In the genomic region with DNA sequence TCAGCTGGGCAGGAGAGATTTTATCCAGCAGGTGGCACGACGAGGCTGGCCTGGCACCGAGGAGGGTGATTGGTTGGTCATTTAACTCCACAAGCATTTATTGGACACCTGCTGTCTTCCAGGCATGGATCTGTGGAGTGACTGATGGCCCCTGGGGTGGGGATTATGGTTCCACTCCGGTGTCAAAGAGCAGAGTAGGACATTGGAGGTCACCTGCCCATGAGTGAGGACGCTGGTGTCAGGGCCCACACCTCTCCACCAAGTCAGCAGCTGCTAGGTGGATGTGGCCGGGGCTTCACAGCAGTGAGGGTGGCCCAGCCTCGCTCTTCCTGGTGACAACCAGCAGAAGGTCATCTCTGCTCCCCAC, we compare ENCODE assay signal across 19 cellular contexts.
DNase-seq lines count a peak whose midpoint lies in the region; ATAC-seq and TF ChIP-seq lines count a peak whose summit lies in the region.
"Had no signal": no experiment of that assay in that cellular context is flagged by ENCODE, and none has a peak within 500 bp of the region (broad histone marks: within the 10 kb centered on the region; RNA-seq: fewer than 3 reads in every experiment).

No MANE protein-coding gene starts in this region.

- CTCF ChIA-PET in activated CD4-positive, alpha-beta memory T cell treated with anti-CD3 and anti-CD28 coated beads for 36 hours (lab: Charles Lee) = no interaction called here
- CTCF ChIA-PET in activated CD4-positive, alpha-beta memory T cell treated with anti-CD3 and anti-CD28 coated beads, Interleukin-2, amount 10 ng/mL, durations not matched to agents 7 days and 5 days (lab: Charles Lee) = no interaction called here
- CTCF ChIA-PET in HEK293 (lab: Yijun Ruan, JAX) (no interaction called here), GM10248 (lab: Yijun Ruan, JAX) (no interaction called here)
- CTCF ChIA-PET in activated CD8-positive, alpha-beta T cell treated with anti-CD3 and anti-CD28 coated beads, Interleukin-2, amount 10 ng/mL, durations not matched to agents 7 days and 5 days (lab: Charles Lee) = no interaction called here

- H3K4me1 ChIP-seq in HEK293 (ENCODE audit: control insufficient read depth, insufficient read depth, low read length) (no peaks in the 10 kb centered on the region), lower lobe of right lung (no peaks in the 10 kb centered on the region), sigmoid colon (peaks cover 0 to 6% (median 0%) of the 10 kb centered on the region in 4 donors)
- H3K4me1 ChIP-seq: BLaER1 had no signal

- H3K27me3 Mint-ChIP-seq in activated CD4-positive, alpha-beta memory T cell treated with anti-CD3 and anti-CD28 coated beads for 36 hours = no peaks in the 10 kb centered on the region
- H3K27me3 Mint-ChIP-seq in activated CD4-positive, alpha-beta memory T cell treated with anti-CD3 and anti-CD28 coated beads, Interleukin-2, amount 10 ng/mL, durations not matched to agents 7 days and 5 days = no peaks in the 10 kb centered on the region
- no peaks in the 10 kb centered on the region for H3K27me3 Mint-ChIP-seq in activated CD8-positive, alpha-beta T cell treated with anti-CD3 and anti-CD28 coated beads, Interleukin-2, amount 10 ng/mL, durations not matched to agents 7 days and 5 days (ENCODE audit: low read depth)
- H3K27me3 Mint-ChIP-seq: CD8-positive, alpha-beta memory T cell had no signal

- 77 to 88% methylated on average over 7 of the region's 7 CpGs for WGBS in sigmoid colon, 2 donors

- H3K27ac Mint-ChIP-seq in activated CD4-positive, alpha-beta memory T cell treated with anti-CD3 and anti-CD28 coated beads for 36 hours = no peak overlapping the region
- no peak overlapping the region for H3K27ac Mint-ChIP-seq in activated CD4-positive, alpha-beta memory T cell treated with anti-CD3 and anti-CD28 coated beads, Interleukin-2, amount 10 ng/mL, durations not matched to agents 7 days and 5 days
- no peak overlapping the region for H3K27ac Mint-ChIP-seq in activated CD8-positive, alpha-beta T cell treated with anti-CD3 and anti-CD28 coated beads, Interleukin-2, amount 10 ng/mL, durations not matched to agents 7 days and 5 days
- H3K27ac Mint-ChIP-seq: CD8-positive, alpha-beta memory T cell had no signal

- no peak for TF ChIP-seq POLR2A in sigmoid colon (IDR thresholded peaks at IDR 0.05)
- TF ChIP-seq POLR2A in erythroblast (IDR thresholded peaks at IDR 0.05; ENCODE audit: low read length) = no peak

- H3K4me3 Mint-ChIP-seq in activated CD4-positive, alpha-beta memory T cell treated with anti-CD3 and anti-CD28 coated beads for 36 hours = no peak overlapping the region
- no peak overlapping the region for H3K4me3 Mint-ChIP-seq in activated CD4-positive, alpha-beta memory T cell treated with anti-CD3 and anti-CD28 coated beads, Interleukin-2, amount 10 ng/mL, durations not matched to agents 7 days and 5 days
- no peak overlapping the region for H3K4me3 Mint-ChIP-seq in activated CD8-positive, alpha-beta T cell treated with anti-CD3 and anti-CD28 coated beads, Interleukin-2, amount 10 ng/mL, durations not matched to agents 7 days and 5 days
- H3K4me3 Mint-ChIP-seq: CD8-positive, alpha-beta memory T cell had no signal

- H3K9me3 ChIP-seq in HEK293 (ENCODE audit: control insufficient read depth, insufficient read depth, low read depth, low read length) = no peaks in the 10 kb centered on the region
- peaks cover 8% of the 10 kb centered on the region for H3K9me3 ChIP-seq in lower lobe of right lung
- no peaks in the 10 kb centered on the region for H3K9me3 ChIP-seq in sigmoid colon
- H3K9me3 ChIP-seq: BLaER1 had no signal

- intact Hi-C loops in activated CD4-positive, alpha-beta memory T cell treated with anti-CD3 and anti-CD28 coated beads for 36 hours (cut with micrococcal nuclease) = no loop called here
- intact Hi-C loops in lower lobe of right lung (cut with DNase I) = no loop called here
- intact Hi-C loops in sigmoid colon (cut with DNase I) = no loop called here

- TF ChIP-seq EP300 in sigmoid colon (IDR thresholded peaks at IDR 0.05) = no peak

- no peaks in the 10 kb centered on the region for H3K4me1 Mint-ChIP-seq in activated CD4-positive, alpha-beta memory T cell treated with anti-CD3 and anti-CD28 coated beads for 36 hours (ENCODE audit: low read depth)
- H3K4me1 Mint-ChIP-seq in activated CD4-positive, alpha-beta memory T cell treated with anti-CD3 and anti-CD28 coated beads, Interleukin-2, amount 10 ng/mL, durations not matched to agents 7 days and 5 days = no peaks in the 10 kb centered on the region
- no peaks in the 10 kb centered on the region for H3K4me1 Mint-ChIP-seq in activated CD8-positive, alpha-beta T cell treated with anti-CD3 and anti-CD28 coated beads, Interleukin-2, amount 10 ng/mL, durations not matched to agents 7 days and 5 days (ENCODE audit: low read depth)
- H3K4me1 Mint-ChIP-seq: CD8-positive, alpha-beta memory T cell had no signal

- no peaks in the 10 kb centered on the region for H3K36me3 ChIP-seq in HEK293 (ENCODE audit: control insufficient read depth in 2 of 2, insufficient read depth in 1 of 2, low read length in 2 of 2)
- no peaks in the 10 kb centered on the region for H3K36me3 ChIP-seq in lower lobe of right lung
- no peaks in the 10 kb centered on the region for H3K36me3 ChIP-seq in sigmoid colon
- H3K36me3 ChIP-seq: BLaER1 had no signal

- H3K27ac ChIP-seq in HEK293 (ENCODE audit: extremely low read depth, low read depth, low read length) = no peak overlapping the region
- no peak overlapping the region for H3K27ac ChIP-seq in lower lobe of right lung
- no peak overlapping the region for H3K27ac ChIP-seq in sigmoid colon
- H3K27ac ChIP-seq: BLaER1, HL-60, RWPE1 had no signal

- H3K27me3 ChIP-seq in lower lobe of right lung (ENCODE audit: low read depth) (no peaks in the 10 kb centered on the region), sigmoid colon (no peaks in the 10 kb centered on the region)
- H3K27me3 ChIP-seq: BLaER1 had no signal

- no peak for TF ChIP-seq CTCF in HEK293 (tag by site-specific recombination; IDR thresholded peaks at IDR 0.05)
- TF ChIP-seq CTCF in lower lobe of right lung (IDR thresholded peaks at IDR 0.05) = no peak
- TF ChIP-seq CTCF in sigmoid colon (IDR thresholded peaks at IDR 0.05) = no peak
- TF ChIP-seq CTCF in GM10248 (IDR thresholded peaks at IDR 0.05; ENCODE audit: control extremely low read depth, extremely low read depth, low read depth, missing control alignments) = no peak

- DNase-seq in activated CD4-positive, alpha-beta memory T cell treated with anti-CD3 and anti-CD28 coated beads for 36 hours = peak; percentile 3
- DNase-seq in activated CD4-positive, alpha-beta memory T cell treated with anti-CD3 and anti-CD28 coated beads, Interleukin-2, amount 10 ng/mL, durations not matched to agents 7 days and 5 days = no peak
- DNase-seq in lower lobe of right lung (peak; percentile 28), sigmoid colon (peak; percentile 46), erythroblast (lab: John Stamatoyannopoulos, UW) (no peak), GM10248 (ENCODE audit: extremely low spot score) (no peak)
- DNase-seq in activated CD8-positive, alpha-beta T cell treated with anti-CD3 and anti-CD28 coated beads, Interleukin-2, amount 10 ng/mL, durations not matched to agents 7 days and 5 days = no peak
- DNase-seq: DMS79, H7, MV-4-11, NCI-H1417, NCI-H1930, NCI-H446 treated with DMSO at 0.1 percent for 48 hours, NCI-H748 treated with DMSO at 0.1 percent for 48 hours had no signal

- H3K4me3 ChIP-seq in HEK293 (ENCODE audit: low read depth, low read length) (no peak overlapping the region), lower lobe of right lung (no peak overlapping the region), sigmoid colon (no peak overlapping the region)
- H3K4me3 ChIP-seq: BLaER1 had no signal

- no peaks in the 10 kb centered on the region for H3K36me3 Mint-ChIP-seq in activated CD4-positive, alpha-beta memory T cell treated with anti-CD3 and anti-CD28 coated beads for 36 hours
- no peaks in the 10 kb centered on the region for H3K36me3 Mint-ChIP-seq in activated CD4-positive, alpha-beta memory T cell treated with anti-CD3 and anti-CD28 coated beads, Interleukin-2, amount 10 ng/mL, durations not matched to agents 7 days and 5 days (ENCODE audit: low read depth)
- no peaks in the 10 kb centered on the region for H3K36me3 Mint-ChIP-seq in activated CD8-positive, alpha-beta T cell treated with anti-CD3 and anti-CD28 coated beads, Interleukin-2, amount 10 ng/mL, durations not matched to agents 7 days and 5 days (ENCODE audit: low read depth)

- peaks cover 5% of the 10 kb centered on the region for H3K9me3 Mint-ChIP-seq in activated CD4-positive, alpha-beta memory T cell treated with anti-CD3 and anti-CD28 coated beads for 36 hours
- no peaks in the 10 kb centered on the region for H3K9me3 Mint-ChIP-seq in activated CD4-positive, alpha-beta memory T cell treated with anti-CD3 and anti-CD28 coated beads, Interleukin-2, amount 10 ng/mL, durations not matched to agents 7 days and 5 days
- H3K9me3 Mint-ChIP-seq in activated CD8-positive, alpha-beta T cell treated with anti-CD3 and anti-CD28 coated beads, Interleukin-2, amount 10 ng/mL, durations not matched to agents 7 days and 5 days (ENCODE audit: insufficient read depth) = no peaks in the 10 kb centered on the region

- POLR2A ChIA-PET in activated CD4-positive, alpha-beta memory T cell treated with anti-CD3 and anti-CD28 coated beads for 36 hours (lab: Charles Lee) = no interaction called here
- POLR2A ChIA-PET in activated CD4-positive, alpha-beta memory T cell treated with anti-CD3 and anti-CD28 coated beads, Interleukin-2, amount 10 ng/mL, durations not matched to agents 7 days and 5 days (lab: Charles Lee) = no interaction called here
- POLR2A ChIA-PET in HEK293 (lab: Yijun Ruan, JAX) (no interaction called here), GM10248 (lab: Yijun Ruan, JAX) (no interaction called here)
- POLR2A ChIA-PET in activated CD8-positive, alpha-beta T cell treated with anti-CD3 and anti-CD28 coated beads, Interleukin-2, amount 10 ng/mL, durations not matched to agents 7 days and 5 days (lab: Charles Lee) = no interaction called here

- ATAC-seq in lower lobe of right lung = no peak
- ATAC-seq in activated CD8-positive, alpha-beta T cell treated with anti-CD3 and anti-CD28 coated beads, Interleukin-2, amount 10 ng/mL, durations not matched to agents 7 days and 5 days = no peak

TF ChIP-seq in HEK293, 187 proteins besides CTCF, POLR2A, EP300 and RAD21:
- TF ChIP-seq ZXDB (tag by site-specific recombination; IDR thresholded peaks at IDR 0.05) = no peak
- peak; percentile 53 for TF ChIP-seq ZIC2 (tag by site-specific recombination; IDR thresholded peaks at IDR 0.05)

Comparison
In these comparisons a context has a peak if more than half of its experiments do, and no peak if none do; other contexts are left out.
1. DNase-seq: peak in activated CD4-positive, alpha-beta memory T cell treated with anti-CD3 and anti-CD28 coated beads for 36 hours (single experiment), lower lobe of right lung (single experiment) and sigmoid colon (single experiment); none in activated CD4-positive, alpha-beta memory T cell treated with anti-CD3 and anti-CD28 coated beads, Interleukin-2, amount 10 ng/mL, durations not matched to agents 7 days and 5 days (single experiment), erythroblast (0 of 2), GM10248 (single experiment) and activated CD8-positive, alpha-beta T cell treated with anti-CD3 and anti-CD28 coated beads, Interleukin-2, amount 10 ng/mL, durations not matched to agents 7 days and 5 days (single experiment).